8 cellular contexts compared by ENCODE assay signal in genomic region chr9:77177894-77178794, GRCh38. TPM values are rescaled to one million over a fixed set of nuclear protein-coding genes. Genes with fewer than 3 reads are reported as not detected.
DNase-seq lines count a peak whose midpoint lies in the region; ATAC-seq and TF ChIP-seq lines count a peak whose summit lies in the region.

No MANE protein-coding gene starts in this region.

- peaks cover 9% of the 10 kb centered on the region for H4K20me1 ChIP-seq in osteoblast (ENCODE audit: insufficient read depth, low read length)

- POLR2A ChIA-PET in RWPE1 (lab: Yijun Ruan, JAX; ENCODE audit: low non-redundant PET): no interaction called here

- intact Hi-C loops in thyroid gland (cut with DNase I): no loop called here

- peak; percentile 62 for DNase-seq in NCI-H82 (lab: John Stamatoyannopoulos, UW)
- no peak for DNase-seq in NCI-H82 treated with DMSO at 0.1 percent for 48 hours (lab: John Stamatoyannopoulos, UW; ENCODE audit: unreplicated experiment)
- DNase-seq in RWPE1 (ENCODE audit: low spot score): peak; percentile 62
- DNase-seq in activated gamma-delta T cell treated with Interleukin-2 at 50 U/mL for 16 hours: peak; percentile 32
- DNase-seq in globus pallidus (ENCODE audit: low spot score): peak; percentile 17
- peak; percentile 87 for DNase-seq in osteoblast (ENCODE audit: insufficient read length, low spot score, missing footprints)
- peak; percentile 57 to 58 for DNase-seq in thyroid gland

- H3K27ac ChIP-seq in RWPE1 (peak overlapping the region; percentile 86), osteoblast (ENCODE audit: low read depth, low read length) (peak overlapping the region; percentile 72), thyroid gland (peak overlapping the region; percentile 76 to 88 (median 85))

- H3K4me3 ChIP-seq in osteoblast (ENCODE audit: insufficient read depth, low read length): peak overlapping the region; percentile 96
- peak overlapping the region; percentile 21 to 71 (median 64) for H3K4me3 ChIP-seq in thyroid gland (replicated peaks in 1 of 3)

- no peaks in the 10 kb centered on the region for H3K36me3 ChIP-seq in osteoblast (ENCODE audit: insufficient read depth, low read length)
- no peaks in the 10 kb centered on the region for H3K36me3 ChIP-seq in thyroid gland

- TF ChIP-seq CTCF in RWPE1 (conservative IDR thresholded peaks at IDR 0.05; ENCODE audit: low read depth) (no peak), osteoblast (IDR thresholded peaks at IDR 0.05; ENCODE audit: extremely low read depth, low read depth, low read length) (no peak), thyroid gland (IDR thresholded peaks at IDR 0.05) (no peak)

- peak overlapping the region; percentile 86 for H3K4me2 ChIP-seq in osteoblast (ENCODE audit: insufficient read depth, low read length)

- TF ChIP-seq POLR2A in thyroid gland (IDR thresholded peaks at IDR 0.05): no peak

- peak; percentile 8 for ATAC-seq in HG03196 (IDR thresholded peaks at IDR 0.05; ENCODE audit: unreplicated experiment)

- peaks cover 7% of the 10 kb centered on the region for H3K27me3 ChIP-seq in osteoblast (ENCODE audit: insufficient read depth, low read length)
- no peaks in the 10 kb centered on the region for H3K27me3 ChIP-seq in thyroid gland

- no peaks in the 10 kb centered on the region for H3K9me3 ChIP-seq in osteoblast (ENCODE audit: low read depth, low read length)
- no peaks in the 10 kb centered on the region for H3K9me3 ChIP-seq in thyroid gland

- peak overlapping the region; percentile 87 for H2AFZ ChIP-seq in osteoblast (ENCODE audit: low read length)

- peaks cover 21% of the 10 kb centered on the region for H3K4me1 ChIP-seq in osteoblast (ENCODE audit: insufficient read depth, low read length)
- peaks cover 7 to 10% of the 10 kb centered on the region in 2 donors for H3K4me1 ChIP-seq in thyroid gland

- peaks cover 53% of the 10 kb centered on the region for H3K79me2 ChIP-seq in osteoblast (ENCODE audit: insufficient read depth, low read length)

- 1 to 2% methylated on average over 41 to 51 of the region's 57 CpGs for WGBS in thyroid gland, 2 donors

- CTCF ChIA-PET in RWPE1 (lab: Yijun Ruan, JAX): interaction anchor here (0.6 to 1.7 kb wide), 3 partner anchors 11 to 259 kb away, joined by 3 to 16 read pairs (median 3); no protein-coding TSS in a partner anchor

RNA-seq across cellular contexts. Expression of gene VPS13A, which starts 0.8 kb away (rescaled TPM):
- total RNA-seq in osteoblast (59.2 and 60.4 TPM in 2 replicates), thyroid gland (10 to 100 TPM; 45.9 to 77.0 (median 53.5) TPM)
